Comparison of ENCODE assay signal across 8 cellular contexts in genomic region chr12:122423258-122424165, GRCh38. TPM values are rescaled to one million over a fixed set of nuclear protein-coding genes. Genes with fewer than 3 reads are reported as not detected.
DNase-seq lines count a peak whose midpoint lies in the region; ATAC-seq, FAIRE-seq and TF ChIP-seq lines count a peak whose summit lies in the region.

No MANE protein-coding gene starts in this region.

- FAIRE-seq in pancreas (lab: Jason Lieb, UNC), result no peak

- no peaks in the 10 kb centered on the region for H3K27me3 ChIP-seq in pancreas

- peaks cover 3% of the 10 kb centered on the region for H3K27me3 Mint-ChIP-seq in activated CD8-positive, alpha-beta T cell treated with anti-CD3 and anti-CD28 coated beads, Interleukin-2, amount 10 ng/mL, durations not matched to agents 7 days and 5 days (ENCODE audit: low read depth)

- POLR2A ChIA-PET in activated CD8-positive, alpha-beta T cell treated with anti-CD3 and anti-CD28 coated beads, Interleukin-2, amount 10 ng/mL, durations not matched to agents 7 days and 5 days (lab: Charles Lee), result interaction anchor here (2.3 kb wide), 1 partner anchor 48 kb away, joined by 4 read pairs; no protein-coding TSS in a partner anchor

- H3K4me1 Mint-ChIP-seq in activated CD8-positive, alpha-beta T cell treated with anti-CD3 and anti-CD28 coated beads, Interleukin-2, amount 10 ng/mL, durations not matched to agents 7 days and 5 days (ENCODE audit: low read depth), result peaks cover 27% of the 10 kb centered on the region

- no peaks in the 10 kb centered on the region for H3K9me3 Mint-ChIP-seq in activated CD8-positive, alpha-beta T cell treated with anti-CD3 and anti-CD28 coated beads, Interleukin-2, amount 10 ng/mL, durations not matched to agents 7 days and 5 days (ENCODE audit: insufficient read depth)

- 13 to 14% methylated on average over 21 of the region's 21 CpGs for WGBS in pancreas, 2 donors

- peak overlapping the region; percentile 82 for H3K4me3 Mint-ChIP-seq in activated CD8-positive, alpha-beta T cell treated with anti-CD3 and anti-CD28 coated beads, Interleukin-2, amount 10 ng/mL, durations not matched to agents 7 days and 5 days

- no peak for ATAC-seq in activated CD8-positive, alpha-beta T cell treated with anti-CD3 and anti-CD28 coated beads, Interleukin-2, amount 10 ng/mL, durations not matched to agents 7 days and 5 days
- ATAC-seq in pancreas (peak in 2 of 4 donors; percentile 24 to 25), HG02938 (IDR thresholded peaks at IDR 0.05; ENCODE audit: unreplicated experiment) (no peak)

- peak overlapping the region; percentile 6 to 96 (median 71) for H3K4me3 ChIP-seq in pancreas

- peaks cover 2% of the 10 kb centered on the region for H3K36me3 Mint-ChIP-seq in activated CD8-positive, alpha-beta T cell treated with anti-CD3 and anti-CD28 coated beads, Interleukin-2, amount 10 ng/mL, durations not matched to agents 7 days and 5 days (ENCODE audit: low read depth)

- intact Hi-C loops in pancreas (cut with DNase I), result no loop called here

- H3K9me3 ChIP-seq in pancreas, result no peaks in the 10 kb centered on the region

- no peak for TF ChIP-seq CTCF in pancreas (IDR thresholded peaks at IDR 0.05)

- H3K36me3 ChIP-seq in pancreas, result no peaks in the 10 kb centered on the region

- CTCF ChIA-PET in activated CD8-positive, alpha-beta T cell treated with anti-CD3 and anti-CD28 coated beads, Interleukin-2, amount 10 ng/mL, durations not matched to agents 7 days and 5 days (lab: Charles Lee), result interaction anchor here (0.7 to 2.9 kb wide), 7 partner anchors 11 to 427 kb away, joined by 3 to 26 read pairs (median 4); no protein-coding TSS in a partner anchor

- peak overlapping the region; percentile 89 for H3K27ac Mint-ChIP-seq in activated CD8-positive, alpha-beta T cell treated with anti-CD3 and anti-CD28 coated beads, Interleukin-2, amount 10 ng/mL, durations not matched to agents 7 days and 5 days

- peaks cover 14 to 20% (median 16%) of the 10 kb centered on the region in 3 donors for H3K4me1 ChIP-seq in pancreas

- DNase-seq in DMS53 (lab: John Stamatoyannopoulos, UW) (peak; percentile 68), DMS53 treated with DMSO at 0.1 percent for 48 hours (lab: John Stamatoyannopoulos, UW; ENCODE audit: unreplicated experiment) (no peak), M059J (ENCODE audit: low read depth) (peak; percentile 47), glomerular visceral epithelial cell (ENCODE audit: extremely low spot score) (peak; percentile 58), pancreas (peak in 2 of 6 donors; percentile 15 to 28)
- DNase-seq in activated CD8-positive, alpha-beta T cell treated with anti-CD3 and anti-CD28 coated beads, Interleukin-2, amount 10 ng/mL, durations not matched to agents 7 days and 5 days, result no peak
- no peak for DNase-seq in stimulated activated CD8-positive, alpha-beta memory T cell treated with anti-CD3 and anti-CD28 coated beads, Interleukin-4, amount 100 ng/mL, for 48 hours

- peak overlapping the region; percentile 66 to 87 (median 78) for H3K27ac ChIP-seq in pancreas

RNA-seq across cellular contexts. Expression of gene CLIP1, which starts 1.0 kb away (rescaled TPM):
- total RNA-seq in M059J (2014; rRNA removed; shearing (Covaris generic)), result 20.4 and 33.3 TPM in 2 replicates
- 10 to 100 TPM; 61.4 to 63.2 TPM for total RNA-seq in activated CD8-positive, alpha-beta T cell treated with anti-CD3 and anti-CD28 coated beads, Interleukin-2, amount 10 ng/mL, durations not matched to agents 7 days and 5 days
- total RNA-seq in pancreas, result 10 to 100 TPM; 29.6 to 43.9 (median 35.3) TPM
- polyA plus RNA-seq in pancreas, result 10 to 100 TPM; 17.1 to 19.8 TPM

Comparison
In these comparisons a context has a peak if more than half of its experiments do, and no peak if none do; other contexts are left out.
1. DNase-seq: peak in DMS53 (single experiment), M059J (single experiment) and glomerular visceral epithelial cell (single experiment); none in DMS53 treated with DMSO at 0.1 percent for 48 hours (single experiment), activated CD8-positive, alpha-beta T cell treated with anti-CD3 and anti-CD28 coated beads, Interleukin-2, amount 10 ng/mL, durations not matched to agents 7 days and 5 days (single experiment) and stimulated activated CD8-positive, alpha-beta memory T cell treated with anti-CD3 and anti-CD28 coated beads, Interleukin-4, amount 100 ng/mL, for 48 hours (single experiment).